9 cellular contexts compared by ENCODE assay signal in the genomic region with DNA sequence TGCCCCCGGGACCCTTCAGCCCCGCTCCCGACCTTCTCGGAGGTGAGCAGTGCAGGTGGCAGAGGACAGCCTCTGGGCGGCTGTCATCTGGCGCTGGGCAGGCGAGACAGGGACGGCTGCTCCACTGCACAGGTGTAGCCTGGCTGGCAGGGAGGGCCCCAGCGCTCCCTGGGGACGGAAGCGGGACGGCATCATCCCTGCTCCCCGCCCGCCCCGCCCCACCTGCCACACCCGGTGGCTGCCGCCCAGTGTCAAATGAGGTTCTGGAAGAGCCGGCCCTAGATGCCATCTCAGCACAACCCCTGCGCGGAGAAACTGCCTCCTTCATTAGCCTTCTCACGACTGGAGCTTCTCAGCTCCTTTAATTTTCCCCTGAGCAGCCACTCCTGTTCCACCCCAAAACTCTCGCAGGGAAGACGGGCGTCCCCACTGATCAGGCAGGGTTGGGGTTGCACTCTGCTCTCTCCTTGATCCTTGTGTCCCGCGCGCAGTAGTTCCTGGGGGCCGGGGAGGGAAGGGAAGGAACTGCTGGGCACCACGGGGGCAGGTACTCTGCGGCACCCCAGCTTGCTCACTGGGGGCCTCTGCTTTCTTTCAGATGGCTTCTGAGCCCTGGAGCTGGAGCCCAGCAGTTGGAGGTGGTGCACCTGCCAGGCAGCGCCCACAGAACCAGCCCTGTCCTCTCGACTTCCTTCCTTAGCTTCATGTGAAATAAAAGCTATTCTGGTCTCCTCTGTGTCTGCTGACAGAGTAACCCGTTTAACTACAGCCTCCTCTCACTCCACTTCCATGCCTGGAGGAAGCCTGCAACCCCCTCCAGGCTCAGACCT. TPM values are rescaled to one million over a fixed set of nuclear protein-coding genes. Genes with fewer than 3 reads are reported as not detected.
DNase-seq lines count a peak whose midpoint lies in the region; ATAC-seq and TF ChIP-seq lines count a peak whose summit lies in the region.
"Had no signal": no experiment of that assay in that cellular context is flagged by ENCODE, and none has a peak within 500 bp of the region (broad histone marks: within the 10 kb centered on the region; RNA-seq: fewer than 3 reads in every experiment).

No MANE protein-coding gene starts in this region.

- in situ Hi-C loops in ACHN (cut with HindIII; ENCODE audit: low pct_ligation_motif_present, low pct_unique_long_range_greater_than_20kb, low sequenced_read_pairs) = no loop called here

- H3K27ac Mint-ChIP-seq in activated CD8-positive, alpha-beta T cell treated with anti-CD3 and anti-CD28 coated beads, Interleukin-2, amount 10 ng/mL, durations not matched to agents 7 days and 5 days = peak overlapping the region; percentile 44
- H3K27ac Mint-ChIP-seq in stimulated activated effector memory CD8-positive, alpha-beta T cell treated with anti-CD3 and anti-CD28 coated beads, Interleukin-12 subunit alpha, Interleukin-12 subunit beta, amount 100 ng/mL, for 72 hours = peak overlapping the region; percentile 92

- no peak for TF ChIP-seq CTCF in GM10266 (IDR thresholded peaks at IDR 0.05; ENCODE audit: control insufficient read depth, insufficient read depth, low read depth, missing control alignments)

- H3K9me3 Mint-ChIP-seq in activated CD8-positive, alpha-beta T cell treated with anti-CD3 and anti-CD28 coated beads, Interleukin-2, amount 10 ng/mL, durations not matched to agents 7 days and 5 days (ENCODE audit: insufficient read depth) = no peaks in the 10 kb centered on the region
- H3K9me3 Mint-ChIP-seq in stimulated activated effector memory CD8-positive, alpha-beta T cell treated with anti-CD3 and anti-CD28 coated beads, Interleukin-12 subunit alpha, Interleukin-12 subunit beta, amount 100 ng/mL, for 72 hours = peaks cover 2% of the 10 kb centered on the region

- POLR2A ChIA-PET in activated CD8-positive, alpha-beta T cell treated with anti-CD3 and anti-CD28 coated beads, Interleukin-2, amount 10 ng/mL, durations not matched to agents 7 days and 5 days (lab: Charles Lee) = interaction anchor here (0.5 to 2.0 kb wide), 7 partner anchors 40 to 116 kb away, joined by 3 to 10 read pairs (median 3); no protein-coding TSS in a partner anchor

- ATAC-seq in GM18511 (IDR thresholded peaks at IDR 0.05; ENCODE audit: unreplicated experiment) (peak; percentile 50), HG02610 (IDR thresholded peaks at IDR 0.05; ENCODE audit: unreplicated experiment) (peak; percentile 58), left ventricle myocardium superior (peak; percentile 44)
- peak; percentile 69 for ATAC-seq in activated CD8-positive, alpha-beta T cell treated with anti-CD3 and anti-CD28 coated beads, Interleukin-2, amount 10 ng/mL, durations not matched to agents 7 days and 5 days
- peak; percentile 63 for ATAC-seq in stimulated activated effector memory CD8-positive, alpha-beta T cell treated with anti-CD3 and anti-CD28 coated beads, Interleukin-12 subunit alpha, Interleukin-12 subunit beta, amount 100 ng/mL, for 72 hours

- H3K4me1 Mint-ChIP-seq in activated CD8-positive, alpha-beta T cell treated with anti-CD3 and anti-CD28 coated beads, Interleukin-2, amount 10 ng/mL, durations not matched to agents 7 days and 5 days (ENCODE audit: low read depth) = peaks cover 20% of the 10 kb centered on the region
- H3K4me1 Mint-ChIP-seq in stimulated activated effector memory CD8-positive, alpha-beta T cell treated with anti-CD3 and anti-CD28 coated beads, Interleukin-12 subunit alpha, Interleukin-12 subunit beta, amount 100 ng/mL, for 72 hours = peaks cover 22% of the 10 kb centered on the region

- peak overlapping the region; percentile 73 for H3K4me3 Mint-ChIP-seq in activated CD8-positive, alpha-beta T cell treated with anti-CD3 and anti-CD28 coated beads, Interleukin-2, amount 10 ng/mL, durations not matched to agents 7 days and 5 days
- H3K4me3 Mint-ChIP-seq in stimulated activated effector memory CD8-positive, alpha-beta T cell treated with anti-CD3 and anti-CD28 coated beads, Interleukin-12 subunit alpha, Interleukin-12 subunit beta, amount 100 ng/mL, for 72 hours = peak overlapping the region; percentile 76

- intact Hi-C loops in left ventricle myocardium superior (cut with micrococcal nuclease) = loop anchor here (5.0 kb wide), 1 partner anchor 78 kb away; no protein-coding TSS in a partner anchor

- CTCF ChIA-PET in activated CD8-positive, alpha-beta T cell treated with anti-CD3 and anti-CD28 coated beads, Interleukin-2, amount 10 ng/mL, durations not matched to agents 7 days and 5 days (lab: Charles Lee) = interaction anchor here (0.6 to 6.5 kb wide), 30 partner anchors 8 to 761 kb away, joined by 3 to 109 read pairs (median 5); a partner anchor contains a TSS

- H3K27me3 Mint-ChIP-seq in activated CD8-positive, alpha-beta T cell treated with anti-CD3 and anti-CD28 coated beads, Interleukin-2, amount 10 ng/mL, durations not matched to agents 7 days and 5 days (ENCODE audit: low read depth) = peaks cover 4% of the 10 kb centered on the region

- H3K36me3 Mint-ChIP-seq in activated CD8-positive, alpha-beta T cell treated with anti-CD3 and anti-CD28 coated beads, Interleukin-2, amount 10 ng/mL, durations not matched to agents 7 days and 5 days (ENCODE audit: low read depth) = peaks cover 13% of the 10 kb centered on the region
- peaks cover 51% of the 10 kb centered on the region for H3K36me3 Mint-ChIP-seq in stimulated activated effector memory CD8-positive, alpha-beta T cell treated with anti-CD3 and anti-CD28 coated beads, Interleukin-12 subunit alpha, Interleukin-12 subunit beta, amount 100 ng/mL, for 72 hours

- DNase-seq in NCI-H2107 (lab: John Stamatoyannopoulos, UW) (peak; percentile 41), left ventricle myocardium superior (peak; percentile 55), GM10266 (ENCODE audit: extremely low spot score) (no peak), ACHN (no peak)
- peak; percentile 47 for DNase-seq in activated CD8-positive, alpha-beta T cell treated with anti-CD3 and anti-CD28 coated beads, Interleukin-2, amount 10 ng/mL, durations not matched to agents 7 days and 5 days
- peak in 1 of 2 donors; percentile 62 for DNase-seq in stimulated activated effector memory CD8-positive, alpha-beta T cell treated with anti-CD3 and anti-CD28 coated beads, Interleukin-12 subunit alpha, Interleukin-12 subunit beta, amount 100 ng/mL, for 72 hours (ENCODE audit: low spot score in 2 of 2)

RNA-seq across cellular contexts. Expression of a gene that starts 12.0 kb away (rescaled TPM):
- total RNA-seq in activated CD8-positive, alpha-beta T cell treated with anti-CD3 and anti-CD28 coated beads, Interleukin-2, amount 10 ng/mL, durations not matched to agents 7 days and 5 days = not detected
- total RNA-seq in left ventricle myocardium superior = 23.2 TPM
- total RNA-seq: M059J had no signal

Comparison
In these comparisons a context has a peak if more than half of its experiments do, and no peak if none do; other contexts are left out.
1. DNase-seq: peak in NCI-H2107 (single experiment), activated CD8-positive, alpha-beta T cell treated with anti-CD3 and anti-CD28 coated beads, Interleukin-2, amount 10 ng/mL, durations not matched to agents 7 days and 5 days (single experiment) and left ventricle myocardium superior (single experiment); none in GM10266 (single experiment) and ACHN (single experiment).
2. RNA of a gene that starts 12.0 kb away (total RNA-seq): 23.2 TPM in left ventricle myocardium superior (single experiment); not detected in activated CD8-positive, alpha-beta T cell treated with anti-CD3 and anti-CD28 coated beads, Interleukin-2, amount 10 ng/mL, durations not matched to agents 7 days and 5 days; every median in the first group is over 10 times any median in the second.
3. Peak in every context shown above with its lines, with median percentiles within 50 percentile points of each other: ATAC-seq.